24 cellular contexts compared by ENCODE assay signal in the genomic region with DNA sequence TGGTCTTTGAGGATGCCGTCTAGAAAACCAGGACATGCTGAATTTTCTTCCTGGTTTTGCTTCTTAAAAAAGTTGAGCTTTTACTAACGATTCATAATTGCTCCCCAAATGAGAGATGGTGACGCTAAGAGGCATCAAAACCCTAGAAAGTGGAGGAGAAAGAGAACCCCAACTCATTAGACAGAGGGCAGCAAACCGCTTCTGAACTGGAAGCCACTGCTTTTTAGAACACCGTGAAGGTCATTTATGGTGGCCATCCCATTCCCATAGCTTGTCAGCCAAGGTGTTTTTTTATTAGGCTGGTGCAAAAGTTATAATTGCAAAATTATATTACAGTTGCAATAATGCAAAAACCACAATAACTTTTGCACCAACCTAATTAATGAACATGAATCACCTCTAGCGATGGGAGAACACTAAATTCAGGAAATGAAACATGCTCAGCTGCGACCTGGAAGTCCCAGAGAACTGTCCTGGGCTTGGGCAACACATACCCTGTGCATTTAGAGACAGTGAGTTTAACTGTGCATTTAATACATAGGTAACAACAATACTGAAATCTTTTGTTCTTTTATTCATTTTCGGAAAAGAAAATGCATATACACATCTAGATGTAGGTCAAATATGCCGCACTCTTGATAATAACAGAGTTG. TPM values are rescaled to one million over a fixed set of nuclear protein-coding genes. Genes with fewer than 3 reads are reported as not detected.
"Had no signal": no experiment of that assay in that cellular context is flagged by ENCODE, and none has a peak within 500 bp of the region (broad histone marks: within the 10 kb centered on the region; RNA-seq: fewer than 3 reads in every experiment).

No MANE protein-coding gene starts in this region.

RNA-seq across cellular contexts. Expression of a gene that starts 15.2 kb away (rescaled TPM):
- total RNA-seq: activated CD4-positive, alpha-beta memory T cell treated with anti-CD3 and anti-CD28 coated beads for 36 hours; activated CD4-positive, alpha-beta T cell treated with anti-CD3 and anti-CD28 coated beads, Interleukin-2, amount 10 ng/mL, durations not matched to agents 24 days and 14 days; activated CD8-positive, alpha-beta memory T cell treated with anti-CD3 and anti-CD28 coated beads for 36 hours; activated naive CD4-positive, alpha-beta T cell treated with anti-CD3 and anti-CD28 coated beads for 36 hours; activated naive CD8-positive, alpha-beta T cell treated with anti-CD3 and anti-CD28 coated beads for 36 hours; activated T-helper 1 cell treated with anti-CD3 and anti-CD28 coated beads, Interleukin-12 subunit alpha, Interleukin-12 subunit beta, Interleukin-2, Interleukin-4 antibody, amounts not matched to agents 30 ng/mL and 10 ng/mL and 1 ng/mL, durations not matched to agents 14 hours and 24 hours and 36 hours; adrenal gland; aorta; body of pancreas; colonic mucosa; dermis microvascular lymphatic vessel endothelial cell; gastrocnemius medialis; hepatocyte; left cardiac atrium; left ventricle myocardium superior; lung microvascular endothelial cell; neural crest cell; pulmonary artery endothelial cell; right atrium auricular region; smooth muscle cell; stomach; suprapubic skin; upper lobe of right lung had no signal
- polyA plus RNA-seq: keratinocyte, smooth muscle cell had no signal
